ENCODE assay signal across 8 cellular contexts in the genomic region with DNA sequence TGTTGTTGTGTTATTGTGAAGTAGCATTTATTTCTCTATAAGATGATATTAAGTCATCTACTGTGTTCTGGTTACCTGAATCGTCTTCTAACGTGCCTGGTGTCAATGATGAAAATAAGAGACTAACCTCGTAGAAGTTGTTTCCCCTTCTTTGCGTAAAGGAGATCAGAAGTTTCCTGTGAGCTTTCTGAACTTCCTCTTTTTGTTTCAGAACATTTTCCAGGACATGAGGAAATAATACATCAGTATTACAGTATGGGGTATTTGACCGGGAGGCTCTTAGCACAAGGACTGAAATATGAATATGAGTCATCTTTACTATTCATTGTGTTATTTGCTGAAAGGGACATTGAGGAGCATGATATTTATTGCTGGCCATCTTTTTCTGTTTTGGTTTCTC.
A peak's percentile ranks its signal among the peaks of the same experiment; 100 is the strongest.
DNase-seq lines count a peak whose midpoint lies in the region; ATAC-seq and TF ChIP-seq lines count a peak whose summit lies in the region.

No MANE protein-coding gene starts in this region.

- no peaks in the 10 kb centered on the region for H3K36me3 Mint-ChIP-seq in nephron (ENCODE audit: low read depth)

- DNase-seq in amniotic epithelial cell (ENCODE audit: low read depth): peak; percentile 37
- DNase-seq in T-helper 9 cell: no peak
- no peak for DNase-seq in NCI-H345 treated with DMSO at 0.1 percent for 48 hours (lab: John Stamatoyannopoulos, UW; ENCODE audit: unreplicated experiment)
- DNase-seq in NCI-H82 treated with DMSO at 0.1 percent for 48 hours (lab: John Stamatoyannopoulos, UW; ENCODE audit: unreplicated experiment): no peak
- DNase-seq in activated CD4-positive, alpha-beta T cell treated with anti-CD3 and anti-CD28 coated beads, Interleukin-2, amount 50 U/mL, for 1 hour: no peak

- TF ChIP-seq CTCF in nephron (IDR thresholded peaks at IDR 0.05; ENCODE audit: unreplicated experiment in 3 of 3): no peak

- H3K4me1 Mint-ChIP-seq in nephron: peaks cover 37% of the 10 kb centered on the region

- H3K27ac Mint-ChIP-seq in nephron: peak overlapping the region; percentile 56 to 63 (median 63)

- H3K9me3 Mint-ChIP-seq in nephron: no peaks in the 10 kb centered on the region

- peak overlapping the region; percentile 90 to 96 (median 96) for H3K4me3 Mint-ChIP-seq in nephron

- peak; percentile 43 for ATAC-seq in GM18499 (IDR thresholded peaks at IDR 0.05; ENCODE audit: insufficient read depth, unreplicated experiment)
- ATAC-seq in HG03175 (IDR thresholded peaks at IDR 0.05; ENCODE audit: unreplicated experiment): peak; percentile 39

- no peaks in the 10 kb centered on the region for H3K27me3 Mint-ChIP-seq in nephron (ENCODE audit: low read depth)
